In genomic region chr3:71395927-71396695, GRCh38 we compare ENCODE assay signal across 9 cellular contexts.
DNase-seq lines count a peak whose midpoint lies in the region; ATAC-seq, FAIRE-seq and TF ChIP-seq lines count a peak whose summit lies in the region.
"Had no signal": no experiment of that assay in that cellular context is flagged by ENCODE, and none has a peak within 500 bp of the region (broad histone marks: within the 10 kb centered on the region; RNA-seq: fewer than 3 reads in every experiment).

No MANE protein-coding gene starts in this region.

- no peak for FAIRE-seq in A549 (lab: Jason Lieb, UNC)

- POLR2A ChIA-PET in A549 (lab: Yijun Ruan, JAX): no interaction called here
- POLR2A ChIA-PET in activated naive CD8-positive, alpha-beta T cell treated with anti-CD3 and anti-CD28 coated beads, Interleukin-2, amount 10 ng/mL, durations not matched to agents 7 days and 5 days (lab: Charles Lee): no interaction called here

- no peaks in the 10 kb centered on the region for H3K36me3 ChIP-seq in kidney epithelial cell (ENCODE audit: control insufficient read depth, insufficient read depth, low read length)

- TF ChIP-seq EP300 in A549 (IDR thresholded peaks at IDR 0.05): no peak

- H3K27me3 ChIP-seq in kidney epithelial cell (ENCODE audit: control insufficient read depth, insufficient read depth, low read length): no peaks in the 10 kb centered on the region

- H3K9me3 Mint-ChIP-seq in activated naive CD8-positive, alpha-beta T cell treated with anti-CD3 and anti-CD28 coated beads, Interleukin-2, amount 10 ng/mL, durations not matched to agents 7 days and 5 days: peaks cover 2% of the 10 kb centered on the region

- peaks cover 31% of the 10 kb centered on the region for H3K4me1 ChIP-seq in A549

- H3K4me1 Mint-ChIP-seq in activated naive CD8-positive, alpha-beta T cell treated with anti-CD3 and anti-CD28 coated beads, Interleukin-2, amount 10 ng/mL, durations not matched to agents 7 days and 5 days: peaks cover 52% of the 10 kb centered on the region

- H3K4me3 ChIP-seq in A549 (no peak overlapping the region), kidney epithelial cell (ENCODE audit: low read depth, low read length) (no peak overlapping the region)

- WGBS in A549 (ENCODE audit: missing lambda C conversion rate): 85% methylated on average over 7 of the region's 7 CpGs

- DNase-seq in A549 (ENCODE audit: low read depth in 1 of 2, low spot score in 1 of 2) (no peak), GM03348 (ENCODE audit: low spot score) (peak; percentile 31), kidney epithelial cell (ENCODE audit: low read depth) (peak; percentile 14), posterior cingulate gyrus (no peak)
- DNase-seq in activated naive CD8-positive, alpha-beta T cell treated with anti-CD3 and anti-CD28 coated beads, Interleukin-2, amount 10 ng/mL, durations not matched to agents 7 days and 5 days: no peak
- no peak for DNase-seq in stimulated activated naive CD4-positive, alpha-beta T cell (lab: John Stamatoyannopoulos, UW)
- DNase-seq: cortex of kidney had no signal

- no peaks in the 10 kb centered on the region for H3K27me3 Mint-ChIP-seq in activated naive CD8-positive, alpha-beta T cell treated with anti-CD3 and anti-CD28 coated beads, Interleukin-2, amount 10 ng/mL, durations not matched to agents 7 days and 5 days

- 0 out of 3 replicates have a peak overlapping the region, but pooled peaks have one; percentile 4 for H3K4me2 ChIP-seq in A549

- no peaks in the 10 kb centered on the region for H3K36me3 Mint-ChIP-seq in activated naive CD8-positive, alpha-beta T cell treated with anti-CD3 and anti-CD28 coated beads, Interleukin-2, amount 10 ng/mL, durations not matched to agents 7 days and 5 days

- no peak overlapping the region for H3K4me3 Mint-ChIP-seq in activated naive CD8-positive, alpha-beta T cell treated with anti-CD3 and anti-CD28 coated beads, Interleukin-2, amount 10 ng/mL, durations not matched to agents 7 days and 5 days

- CTCF ChIA-PET in A549 (lab: Yijun Ruan, JAX): interaction anchor here (0.8 to 1.6 kb wide), 5 partner anchors 9 to 150 kb away, joined by 3 to 7 read pairs (median 3); no protein-coding TSS in a partner anchor

- peak overlapping the region in 1 of 2 experiments; percentile 57; a peak in 3 of 6 replicates for H3K27ac ChIP-seq in A549

- ATAC-seq in A549 (peak in 1 of 2 experiments; percentile 24; a peak in 1 of 6 replicates), GM21423 (IDR thresholded peaks at IDR 0.05; ENCODE audit: unreplicated experiment) (no peak), GM21786 (IDR thresholded peaks at IDR 0.05; ENCODE audit: unreplicated experiment) (no peak)
- no peak for ATAC-seq in activated naive CD8-positive, alpha-beta T cell treated with anti-CD3 and anti-CD28 coated beads, Interleukin-2, amount 10 ng/mL, durations not matched to agents 7 days and 5 days (ENCODE audit: low read depth)

- intact Hi-C loops in posterior cingulate gyrus (cut with DNase I): no loop called here

- TF ChIP-seq CTCF in A549 (IDR thresholded peaks at IDR 0.05) (no peak), kidney epithelial cell (IDR thresholded peaks at IDR 0.05; ENCODE audit: insufficient read depth, low read length, poor library complexity, severe bottlenecking) (no peak)

- TF ChIP-seq POLR2A in A549 (IDR thresholded peaks at IDR 0.05; ENCODE audit: low read length): no peak

- H3K9me3 ChIP-seq in A549: no peaks in the 10 kb centered on the region

- H3K27ac Mint-ChIP-seq in activated naive CD8-positive, alpha-beta T cell treated with anti-CD3 and anti-CD28 coated beads, Interleukin-2, amount 10 ng/mL, durations not matched to agents 7 days and 5 days: peak overlapping the region; percentile 44

- TF ChIP-seq RAD21 in A549 (conservative IDR thresholded peaks at IDR 0.05 in 1 of 2, IDR thresholded peaks at IDR 0.05 in 1 of 2): no peak

TF ChIP-seq in A549, 52 proteins besides CTCF, POLR2A, EP300 and RAD21:
- TF ChIP-seq REST (IDR thresholded peaks at IDR 0.05): no peak
- TF ChIP-seq HDAC2 (IDR thresholded peaks at IDR 0.05): no peak
- no peak for TF ChIP-seq PHF8 (IDR thresholded peaks at IDR 0.05; ENCODE audit: borderline replicate concordance, low read depth)
- TF ChIP-seq RNF2 (IDR thresholded peaks at IDR 0.05; ENCODE audit: borderline replicate concordance, low read depth): no peak
TF ChIP-seq in A549: peak in this region for 0.

Comparison
In these comparisons a context has a peak if more than half of its experiments do, and no peak if none do; other contexts are left out.
1. DNase-seq: peak in GM03348 (single experiment) and kidney epithelial cell (single experiment); none in A549 (0 of 2), activated naive CD8-positive, alpha-beta T cell treated with anti-CD3 and anti-CD28 coated beads, Interleukin-2, amount 10 ng/mL, durations not matched to agents 7 days and 5 days (single experiment), stimulated activated naive CD4-positive, alpha-beta T cell (0 of 6) and posterior cingulate gyrus (0 of 10).